Comparison of ENCODE assay signal across 1 cellular context in genomic region chr13:109256866-109257760, GRCh38.
TF ChIP-seq lines count a peak whose summit lies in the region.

No MANE protein-coding gene starts in this region.

TF ChIP-seq in SK-N-SH, 30 proteins besides CTCF, POLR2A, EP300 and RAD21 (continued from another document):
- TF ChIP-seq IRF3 (IDR thresholded peaks at IDR 0.05; ENCODE audit: low read depth, low read length) (no peak), MEF2A (IDR thresholded peaks at IDR 0.05; ENCODE audit: borderline replicate concordance, low read depth) (peak; percentile 62; the same call in 1 of the 2 replicates), ELF1 (IDR thresholded peaks at IDR 0.05) (no peak), MXI1 (IDR thresholded peaks at IDR 0.05; ENCODE audit: low read depth, low read length) (no peak), NFIC (IDR thresholded peaks at IDR 0.05; ENCODE audit: borderline replicate concordance) (no peak; the same call in 1 of the 2 replicates), RFX5 (IDR thresholded peaks at IDR 0.05; ENCODE audit: low read length) (no peak), SMC3 (IDR thresholded peaks at IDR 0.05; ENCODE audit: low read depth, low read length) (no peak), TAF1 (IDR thresholded peaks at IDR 0.05; ENCODE audit: borderline replicate concordance, low read depth, low read length) (peak; percentile 42; the same call in 1 of the 2 replicates), RCOR1 (IDR thresholded peaks at IDR 0.05; ENCODE audit: low read length) (no peak), REST (IDR thresholded peaks at IDR 0.05; ENCODE audit: low read depth, low read length) (no peak), MAX (IDR thresholded peaks at IDR 0.05; ENCODE audit: low read depth) (peak; percentile 85), POLR2AphosphoS5 (IDR thresholded peaks at IDR 0.05; ENCODE audit: low read depth, low read length) (peak; percentile 12; the same call in 1 of the 2 replicates), USF1 (IDR thresholded peaks at IDR 0.05; ENCODE audit: borderline replicate concordance, low read depth) (peak; percentile 58; the same call in 1 of the 2 replicates), TEAD4 (IDR thresholded peaks at IDR 0.05; ENCODE audit: borderline replicate concordance, insufficient read depth) (peak; percentile 86), FOSL2 (IDR thresholded peaks at IDR 0.05; ENCODE audit: borderline replicate concordance, low read depth) (peak; percentile 76; the same call in 1 of the 2 replicates), JUND (IDR thresholded peaks at IDR 0.05) (peak; percentile 70), CHD2 (IDR thresholded peaks at IDR 0.05; ENCODE audit: low read length, partially characterized antibody) (no peak)
TF ChIP-seq in SK-N-SH: peak in this region for 13.
